ENCODE assay signal across 8 cellular contexts in genomic region chr15:101277943-101278564, GRCh38. TPM values are rescaled to one million over a fixed set of nuclear protein-coding genes. Genes with fewer than 3 reads are reported as not detected.
DNase-seq lines count a peak whose midpoint lies in the region; ATAC-seq and TF ChIP-seq lines count a peak whose summit lies in the region.

No MANE protein-coding gene starts in this region.

- ATAC-seq in GM18868 (IDR thresholded peaks at IDR 0.05; ENCODE audit: unreplicated experiment), result no peak

- no peaks in the 10 kb centered on the region for H3K9me3 ChIP-seq in esophagus (ENCODE audit: control insufficient read depth in 2 of 2, insufficient read depth in 1 of 2, low read depth in 1 of 2, low read length in 1 of 2)
- no peaks in the 10 kb centered on the region for H3K9me3 ChIP-seq in prostate gland

- no peak for TF ChIP-seq CTCF in prostate gland (IDR thresholded peaks at IDR 0.05)

- H3K36me3 ChIP-seq in esophagus (ENCODE audit: control insufficient read depth in 2 of 2, insufficient read depth in 2 of 2, low read length in 1 of 2) (peaks cover 18 to 20% of the 10 kb centered on the region in 2 donors), prostate gland (peaks cover 13 to 15% of the 10 kb centered on the region in 2 donors)

- peaks cover 0 to 8% of the 10 kb centered on the region in 2 donors for H3K4me1 ChIP-seq in esophagus (ENCODE audit: control insufficient read depth in 2 of 2, insufficient read depth in 2 of 2, low read length in 1 of 2)
- no peaks in the 10 kb centered on the region for H3K4me1 ChIP-seq in prostate gland (replicated peaks)

- H3K4me3 ChIP-seq in GM08714 (ENCODE audit: low read length), result peak overlapping the region; percentile 67; the same call in 1 of the 2 replicates
- H3K4me3 ChIP-seq in esophagus (ENCODE audit: low read depth in 1 of 2, low read length in 2 of 2), result peak overlapping the region; percentile 86 to 97
- peak overlapping the region; percentile 46 to 83 for H3K4me3 ChIP-seq in prostate gland

- DNase-seq in RKO (ENCODE audit: low spot score) (peak; percentile 49), prostate gland (ENCODE audit: low spot score) (no peak), foreskin melanocyte (no peak), AML-193 (lab: John Stamatoyannopoulos, UW) (no peak), substantia nigra (lab: John Stamatoyannopoulos, UW) (no peak)

- WGBS in esophagus, 2 donors, result 84 to 86% methylated on average over 12 of the region's 12 CpGs
- WGBS in prostate gland, result 79% methylated on average over 12 of the region's 12 CpGs

- H3K27ac ChIP-seq in esophagus (ENCODE audit: low read depth in 2 of 2, low read length in 1 of 2), result peak overlapping the region; percentile 70 to 78
- peak overlapping the region; percentile 60 to 78 for H3K27ac ChIP-seq in prostate gland
- no peak overlapping the region for H3K27ac ChIP-seq in substantia nigra (ENCODE audit: low read depth, low read length, poor library complexity, severe bottlenecking)

- intact Hi-C loops in prostate gland (cut with DNase I), result no loop called here

- TF ChIP-seq POLR2A in prostate gland (IDR thresholded peaks at IDR 0.05), result no peak

- H3K27me3 ChIP-seq in esophagus (ENCODE audit: control insufficient read depth in 1 of 2, insufficient read depth in 2 of 2, low read length in 2 of 2), result no peaks in the 10 kb centered on the region
- no peaks in the 10 kb centered on the region for H3K27me3 ChIP-seq in prostate gland (replicated peaks; ENCODE audit: insufficient read depth)

RNA-seq across cellular contexts. Expression of gene SELENOS, which starts 0.8 kb away (rescaled TPM):
- polyA plus RNA-seq in esophagus, result 10 to 100 TPM; 50.4 to 74.4 TPM
- total RNA-seq in prostate gland, result 100 to 1,000 TPM in 1 of 2 donors, 10 to 100 TPM in 1; 66.9 to 100 TPM

RNA-seq across cellular contexts. Expression of gene SNRPA1, which starts 17.0 kb away (rescaled TPM):
- 10 to 100 TPM; 38.9 to 53.2 TPM for polyA plus RNA-seq in esophagus
- 10 to 100 TPM; 23.6 to 55.3 TPM for total RNA-seq in prostate gland

RNA-seq across cellular contexts. Expression of gene CHSY1, which starts 26.2 kb away (rescaled TPM):
- polyA plus RNA-seq in esophagus, result 1 to 10 TPM; 3.3 to 5.2 TPM
- 10 to 100 TPM; 30.4 to 46.4 TPM for total RNA-seq in prostate gland
